8 cellular contexts compared by ENCODE assay signal in genomic region chr5:115543931-115544370, GRCh38. TPM values are rescaled to one million over a fixed set of nuclear protein-coding genes. Genes with fewer than 3 reads are reported as not detected.
DNase-seq lines count a peak whose midpoint lies in the region; ATAC-seq and TF ChIP-seq lines count a peak whose summit lies in the region.

No MANE protein-coding gene starts in this region.

- peak; percentile 71 for DNase-seq in ELF-1 (ENCODE audit: low read depth, low spot score)
- peak; percentile 59 for DNase-seq in LHCN-M2 (ENCODE audit: low read depth)
- DNase-seq in activated CD4-positive, CD25-positive, alpha-beta regulatory T cell treated with anti-CD3 and anti-CD28 coated beads, Interleukin-2, amount 50 U/mL, for 16 hours (ENCODE audit: low read depth, low spot score), result peak; percentile 19
- peak; percentile 66 for DNase-seq in colonic mucosa
- DNase-seq in left kidney (ENCODE audit: low read depth, low spot score), result peak; percentile 83
- peak; percentile 36 to 41 for DNase-seq in stimulated activated CD4-positive, alpha-beta T cell treated with anti-CD3 and anti-CD28 coated beads, Interleukin-2, amount 100 ng/mL, for 48 hours
- DNase-seq in NCI-H128 (lab: John Stamatoyannopoulos, UW; ENCODE audit: unreplicated experiment), result no peak

- H3K9ac ChIP-seq in colonic mucosa (ENCODE audit: low read depth in 2 of 2, low read length in 2 of 2), result peak overlapping the region; percentile 75 to 99

- H3K27me3 ChIP-seq in colonic mucosa, result no peaks in the 10 kb centered on the region

- no peaks in the 10 kb centered on the region for H3K4me1 ChIP-seq in colonic mucosa

- no peaks in the 10 kb centered on the region for H3K36me3 ChIP-seq in colonic mucosa

- intact Hi-C loops in colonic mucosa (cut with DNase I), result no loop called here

- no peak for TF ChIP-seq CTCF in colonic mucosa (IDR thresholded peaks at IDR 0.05)

- peak overlapping the region; percentile 82 for H3K4me3 ChIP-seq in colonic mucosa

- H3K9me3 ChIP-seq in colonic mucosa, result no peaks in the 10 kb centered on the region

- ATAC-seq in GM21576 (IDR thresholded peaks at IDR 0.05; ENCODE audit: unreplicated experiment), result peak; percentile 25

- H3K27ac ChIP-seq in colonic mucosa, result peak overlapping the region; percentile 100

RNA-seq across cellular contexts. Expression of gene FEM1C, which starts 0.6 kb away (rescaled TPM):
- total RNA-seq in LHCN-M2 (2014; rRNA removed) (19.6 and 22.1 TPM in 2 replicates), colonic mucosa (10 to 100 TPM; 20.2 to 39.2 TPM)
- 6.4 TPM for polyA plus RNA-seq in LHCN-M2 (2012)

RNA-seq across cellular contexts. Expression of gene TICAM2, which starts 58.3 kb away (rescaled TPM):
- total RNA-seq in LHCN-M2 (2014; rRNA removed) (7.5 and 9.1 TPM in 2 replicates), colonic mucosa (1 to 10 TPM; 1.2 to 2.4 TPM)
- polyA plus RNA-seq in LHCN-M2 (2012), result 5.2 TPM
